8 cellular contexts compared by ENCODE assay signal in genomic region chr2:202997113-202997512, GRCh38. TPM values are rescaled to one million over a fixed set of nuclear protein-coding genes. Genes with fewer than 3 reads are reported as not detected.
A peak's percentile ranks its signal among the peaks of the same experiment; 100 is the strongest.
DNase-seq lines count a peak whose midpoint lies in the region; ATAC-seq and TF ChIP-seq lines count a peak whose summit lies in the region.
"Not testable (repeated sequence)": the region's sequence is repeated elsewhere in the genome, so short reads cannot be mapped to it uniquely, and the experiment has no call there.

No MANE protein-coding gene starts in this region.

- not testable (repeated sequence) for H2AFZ ChIP-seq in IMR-90 (replicated peaks; ENCODE audit: low read length, poor library complexity); mammary epithelial cell (ENCODE audit: low read depth, low read length)

- H3K9me3 ChIP-seq in IMR-90 (ENCODE audit: control insufficient read depth, insufficient read depth, low read length); mammary epithelial cell (replicated peaks; ENCODE audit: insufficient read depth, low read length); left lung: not testable (repeated sequence)

- DNase-seq in AML-193 (lab: John Stamatoyannopoulos, UW) (peak; percentile 81 to 89), IMR-90 (peak; percentile 66), NOMO-1 treated with DMSO at 0.1 percent for 48 hours (lab: John Stamatoyannopoulos, UW; ENCODE audit: unreplicated experiment) (peak; percentile 94), SK-MEL-5 (ENCODE audit: low read depth, low spot score) (peak; percentile 55), mammary epithelial cell (peak; percentile 59), fibroblast of peridontal ligament (ENCODE audit: extremely low read depth) (peak; percentile 42)
- DNase-seq in left lung; stimulated activated naive B cell treated with anti-CD40 and anti-IgM and Interleukin-4, amounts not matched to agents 10 μg/mL and 1 μg/mL and 100 μg/mL, for 72 hours: not testable (repeated sequence)

- not testable (repeated sequence) for H3K4me2 ChIP-seq in IMR-90 (ENCODE audit: low read depth, low read length); mammary epithelial cell (ENCODE audit: insufficient read depth, low read depth, low read length)

- not testable (repeated sequence) for H3K36me3 ChIP-seq in IMR-90 (ENCODE audit: control insufficient read depth, insufficient read depth, low read length); mammary epithelial cell (ENCODE audit: insufficient read depth, low read length); left lung

- H2BK5ac ChIP-seq in IMR-90 (ENCODE audit: low read depth, low read length, poor library complexity, severe bottlenecking) = not testable (repeated sequence)

- POLR2A ChIA-PET in IMR-90 (lab: Charles Lee; ENCODE audit: unreplicated experiment) = not testable (repeated sequence)

- not testable (repeated sequence) for H3K4me3 ChIP-seq in IMR-90 (ENCODE audit: insufficient read depth, low read depth, low read length); mammary epithelial cell (replicated peaks in 1 of 3; ENCODE audit: insufficient read depth in 1 of 3, low read depth in 2 of 3, low read length in 3 of 3); left lung

- ATAC-seq in IMR-90 (ENCODE audit: low read depth) (peak; percentile 68), left lung (peak; percentile 56)
- ATAC-seq in stimulated activated naive B cell treated with anti-CD40 and anti-IgM and Interleukin-4, amounts not matched to agents 10 μg/mL and 1 μg/mL and 100 μg/mL, for 72 hours (replicated peaks) = peak; percentile 53 to 65

- not testable (repeated sequence) for H3K79me2 ChIP-seq in mammary epithelial cell (ENCODE audit: insufficient read depth, low read length)

- H3K9me1 ChIP-seq in IMR-90 (ENCODE audit: insufficient read depth, low read length) = not testable (repeated sequence)

- not testable (repeated sequence) for H3K4me1 ChIP-seq in IMR-90 (ENCODE audit: control insufficient read depth, insufficient read depth, low read length); mammary epithelial cell (ENCODE audit: insufficient read depth, low read length); left lung

- H4K91ac ChIP-seq in IMR-90 (ENCODE audit: insufficient read depth, low read depth, low read length) = not testable (repeated sequence)

- not testable (repeated sequence) for H2AK5ac ChIP-seq in IMR-90 (ENCODE audit: low read depth, low read length)

- not testable (repeated sequence) for H3K56ac ChIP-seq in IMR-90 (ENCODE audit: extremely low read depth, insufficient read depth, low read length)

- CTCF ChIA-PET in IMR-90 (lab: Yijun Ruan, JAX); mammary epithelial cell (lab: Charles Lee; ENCODE audit: low non-redundant PET): not testable (repeated sequence)

- WGBS in IMR-90 (ENCODE audit: extremely low coverage in 2 of 2, insufficient read length in 1 of 2), 2 experiments = no CpG with 5 or more reads among the region's 3 CpGs
- WGBS in mammary epithelial cell (ENCODE audit: low coverage, missing lambda C conversion rate) = 94% methylated on average over 3 of the region's 3 CpGs

- H2AK9ac ChIP-seq in IMR-90 (replicated peaks; ENCODE audit: low read depth, low read length, poor library complexity) = not testable (repeated sequence)

- not testable (repeated sequence) for H3K23ac ChIP-seq in IMR-90 (ENCODE audit: low read depth, low read length)

- in situ Hi-C loops in IMR-90 (cut with MboI; ENCODE audit: low sequenced_read_pairs); SK-MEL-5 (cut with HindIII; ENCODE audit: low pct_unique_long_range_greater_than_20kb, low sequenced_read_pairs); mammary epithelial cell (cut with MboI; ENCODE audit: low sequenced_read_pairs in 2 of 2): not testable (repeated sequence)

- H4K20me1 ChIP-seq in IMR-90 (ENCODE audit: insufficient read depth, low read length); mammary epithelial cell (ENCODE audit: insufficient read depth, low read length): not testable (repeated sequence)

- H3K14ac ChIP-seq in IMR-90 (replicated peaks; ENCODE audit: low read depth, low read length) = not testable (repeated sequence)

- peaks cover under 1 to 13% of the 10 kb centered on the region in 2 donors for H3K27me3 Mint-ChIP-seq in stimulated activated naive B cell treated with anti-CD40 and anti-IgM and Interleukin-4, amounts not matched to agents 10 μg/mL and 1 μg/mL and 100 μg/mL, for 72 hours

- H3K27ac Mint-ChIP-seq in stimulated activated naive B cell treated with anti-CD40 and anti-IgM and Interleukin-4, amounts not matched to agents 10 μg/mL and 1 μg/mL and 100 μg/mL, for 72 hours = not testable (repeated sequence)

- H4K5ac ChIP-seq in IMR-90 (ENCODE audit: low read depth, low read length) = not testable (repeated sequence)

- not testable (repeated sequence) for H4K8ac ChIP-seq in IMR-90 (ENCODE audit: low read depth in 2 of 2, low read length in 2 of 2)

- H2BK15ac ChIP-seq in IMR-90 (ENCODE audit: low read depth, low read length) = not testable (repeated sequence)

- H3K27me3 ChIP-seq in IMR-90 (ENCODE audit: control insufficient read depth, insufficient read depth, low read length); mammary epithelial cell (ENCODE audit: insufficient read depth, low read length); left lung: not testable (repeated sequence)

- not testable (repeated sequence) for TF ChIP-seq POLR2A in IMR-90 (IDR thresholded peaks at IDR 0.05; ENCODE audit: low read depth, low read length)

- not testable (repeated sequence) for H3K9me3 Mint-ChIP-seq in stimulated activated naive B cell treated with anti-CD40 and anti-IgM and Interleukin-4, amounts not matched to agents 10 μg/mL and 1 μg/mL and 100 μg/mL, for 72 hours

- H3K4ac ChIP-seq in IMR-90 (ENCODE audit: low read depth, low read length) = not testable (repeated sequence)

- not testable (repeated sequence) for H2BK120ac ChIP-seq in IMR-90 (ENCODE audit: low read depth, low read length)

- dilution Hi-C loops in IMR-90 (cut with HindIII; ENCODE audit: low sequenced_read_pairs, unreplicated experiment); mammary epithelial cell (cut with HindIII; ENCODE audit: low sequenced_read_pairs): not testable (repeated sequence)

- not testable (repeated sequence) for H3K18ac ChIP-seq in IMR-90 (ENCODE audit: low read depth, low read length)

- H3K27ac ChIP-seq in IMR-90 (ENCODE audit: insufficient read depth, low read length); mammary epithelial cell (ENCODE audit: insufficient read depth, low read depth, low read length); left lung: not testable (repeated sequence)

- not testable (repeated sequence) for H3K79me1 ChIP-seq in IMR-90 (ENCODE audit: low read depth in 1 of 2, low read length in 2 of 2)

- not testable (repeated sequence) for H2BK20ac ChIP-seq in IMR-90 (ENCODE audit: low read depth, low read length)

- not testable (repeated sequence) for BruUV-seq in IMR-90 (replicated peaks; lab: Mats Ljungman, UMichigan); mammary epithelial cell (replicated peaks; lab: Mats Ljungman, UMichigan)

- H3K36me3 Mint-ChIP-seq in stimulated activated naive B cell treated with anti-CD40 and anti-IgM and Interleukin-4, amounts not matched to agents 10 μg/mL and 1 μg/mL and 100 μg/mL, for 72 hours = not testable (repeated sequence)

- TF ChIP-seq CTCF in IMR-90 (conservative IDR thresholded peaks at IDR 0.05; ENCODE audit: low read depth, low read length); mammary epithelial cell (conservative IDR thresholded peaks at IDR 0.05 in 1 of 2, IDR thresholded peaks at IDR 0.05 in 1 of 2; ENCODE audit: extremely low read depth in 1 of 2, insufficient read depth in 1 of 2, low read depth in 1 of 2, low read length in 2 of 2); left lung (IDR thresholded peaks at IDR 0.05): not testable (repeated sequence)

- intact Hi-C loops in IMR-90 (cut with micrococcal nuclease); mammary epithelial cell (cut with micrococcal nuclease); left lung (cut with DNase I): not testable (repeated sequence)

- not testable (repeated sequence) for TF ChIP-seq RAD21 in IMR-90 (IDR thresholded peaks at IDR 0.05; ENCODE audit: low read length)

- not testable (repeated sequence) for H3K9ac ChIP-seq in IMR-90 (ENCODE audit: low read depth, low read length); mammary epithelial cell (ENCODE audit: insufficient read depth, low read length)

- not testable (repeated sequence) for H3K4me3 Mint-ChIP-seq in stimulated activated naive B cell treated with anti-CD40 and anti-IgM and Interleukin-4, amounts not matched to agents 10 μg/mL and 1 μg/mL and 100 μg/mL, for 72 hours

- H3K4me1 Mint-ChIP-seq in stimulated activated naive B cell treated with anti-CD40 and anti-IgM and Interleukin-4, amounts not matched to agents 10 μg/mL and 1 μg/mL and 100 μg/mL, for 72 hours = not testable (repeated sequence)

TF ChIP-seq in IMR-90, 13 proteins besides CTCF, POLR2A, EP300 and RAD21:
- TF ChIP-seq CEBPB (IDR thresholded peaks at IDR 0.05; ENCODE audit: low read depth, low read length) = peak; percentile 88
TF ChIP-seq in IMR-90: peak in this region for 1; not testable (repeated sequence) for 12.

RNA-seq across cellular contexts. Expression of gene NBEAL1, which starts 17.6 kb away (rescaled TPM):
- 38.0 and 52.2 TPM in 2 replicates for total RNA-seq in IMR-90 (2012; rRNA removed)
- 4.1 and 6.4 TPM in 2 replicates for polyA plus RNA-seq in IMR-90 (2012; rRNA removed)
- 2.6 and 2.8 TPM in 2 replicates for polyA plus RNA-seq in IMR-90 (2012; cell fraction: cytosol; rRNA removed)
- polyA plus RNA-seq in IMR-90 (2012; cell fraction: nucleus; rRNA removed; ENCODE audit: low replicate concordance) = 1.2 and 8.2 TPM in 2 replicates
- total RNA-seq in SK-MEL-5 (2014; rRNA removed; shearing (Covaris generic)) = 12.9 and 13.5 TPM in 2 replicates
- 5.2 and 5.3 TPM in 2 replicates for polyA plus RNA-seq in SK-MEL-5 (2015; cell fraction: cytosol; rRNA removed)
- polyA plus RNA-seq in SK-MEL-5 (2015; cell fraction: nucleus; rRNA removed) = 8.3 and 11.0 TPM in 2 replicates
- 10 to 100 TPM; 36.0 to 92.0 TPM for total RNA-seq in mammary epithelial cell
- polyA plus RNA-seq in mammary epithelial cell = 5.4 TPM
- polyA minus RNA-seq in mammary epithelial cell = 45.0 TPM
- 10 to 100 TPM; 60.3 to 72.2 TPM for total RNA-seq in left lung
